8 cellular contexts compared by ENCODE assay signal in genomic region chr7:80428161-80429054, GRCh38.
DNase-seq lines count a peak whose midpoint lies in the region; ATAC-seq and TF ChIP-seq lines count a peak whose summit lies in the region.

No MANE protein-coding gene starts in this region.

- H3K4me3 ChIP-seq in suprapubic skin = no peak overlapping the region

- H3K4me1 Mint-ChIP-seq in activated naive CD8-positive, alpha-beta T cell treated with anti-CD3 and anti-CD28 coated beads for 36 hours = no peaks in the 10 kb centered on the region

- H3K27me3 Mint-ChIP-seq in activated naive CD8-positive, alpha-beta T cell treated with anti-CD3 and anti-CD28 coated beads for 36 hours = no peaks in the 10 kb centered on the region

- peak; percentile 84 for ATAC-seq in GM21360 (IDR thresholded peaks at IDR 0.05; ENCODE audit: unreplicated experiment)

- H3K27ac ChIP-seq in suprapubic skin = no peak overlapping the region

- WGBS in suprapubic skin = 40% methylated on average over 9 of the region's 9 CpGs

- no peaks in the 10 kb centered on the region for H3K9me3 Mint-ChIP-seq in activated naive CD8-positive, alpha-beta T cell treated with anti-CD3 and anti-CD28 coated beads for 36 hours

- DNase-seq in AG08396 (ENCODE audit: low spot score) = peak; percentile 30
- DNase-seq in NCI-H2081 (lab: John Stamatoyannopoulos, UW) = peak; percentile 54 to 81
- DNase-seq in amniotic epithelial cell (ENCODE audit: low read depth) = peak; percentile 78
- peak; percentile 12 for DNase-seq in iPS DF 19.7 (ENCODE audit: low read depth, low spot score)
- DNase-seq in suprapubic skin (ENCODE audit: low spot score in 2 of 2) = no peak
- DNase-seq in cortex of kidney (lab: John Stamatoyannopoulos, UW) = no peak
- DNase-seq in activated naive CD8-positive, alpha-beta T cell treated with anti-CD3 and anti-CD28 coated beads for 36 hours = no peak

- no peaks in the 10 kb centered on the region for H3K36me3 Mint-ChIP-seq in activated naive CD8-positive, alpha-beta T cell treated with anti-CD3 and anti-CD28 coated beads for 36 hours

- H3K36me3 ChIP-seq in suprapubic skin = no peaks in the 10 kb centered on the region

- no peak overlapping the region for H3K4me3 Mint-ChIP-seq in activated naive CD8-positive, alpha-beta T cell treated with anti-CD3 and anti-CD28 coated beads for 36 hours

- TF ChIP-seq CTCF in suprapubic skin (IDR thresholded peaks at IDR 0.05) = peak; percentile 55 to 57

- H3K27me3 ChIP-seq in suprapubic skin = no peaks in the 10 kb centered on the region

- TF ChIP-seq EP300 in suprapubic skin (IDR thresholded peaks at IDR 0.05) = no peak

- H3K4me1 ChIP-seq in suprapubic skin = no peaks in the 10 kb centered on the region

- H3K9me3 ChIP-seq in suprapubic skin = no peaks in the 10 kb centered on the region

- H3K27ac Mint-ChIP-seq in activated naive CD8-positive, alpha-beta T cell treated with anti-CD3 and anti-CD28 coated beads for 36 hours = no peak overlapping the region

- TF ChIP-seq POLR2A in suprapubic skin (IDR thresholded peaks at IDR 0.05) = no peak

Comparison
In these comparisons a context has a peak if more than half of its experiments do, and no peak if none do; other contexts are left out.
1. DNase-seq: peak in AG08396 (single experiment), NCI-H2081 (2 of 2), amniotic epithelial cell (single experiment) and iPS DF 19.7 (single experiment); none in suprapubic skin (0 of 2), cortex of kidney (single experiment) and activated naive CD8-positive, alpha-beta T cell treated with anti-CD3 and anti-CD28 coated beads for 36 hours (single experiment).